In genomic region chrX:29902004-29902403, GRCh38 we compare ENCODE assay signal across 19 cellular contexts.
A peak's percentile ranks its signal among the peaks of the same experiment; 100 is the strongest.
DNase-seq lines count a peak whose midpoint lies in the region; ATAC-seq, FAIRE-seq and TF ChIP-seq lines count a peak whose summit lies in the region.
"Had no signal": no experiment of that assay in that cellular context is flagged by ENCODE, and none has a peak within 500 bp of the region (broad histone marks: within the 10 kb centered on the region; RNA-seq: fewer than 3 reads in every experiment).

No MANE protein-coding gene starts in this region.

- ATAC-seq in GM19463 (IDR thresholded peaks at IDR 0.05; ENCODE audit: unreplicated experiment), result peak; percentile 44
- no peak for ATAC-seq in GM12878
- no peak for ATAC-seq in GM18868 (IDR thresholded peaks at IDR 0.05; ENCODE audit: unreplicated experiment)
- ATAC-seq: CD8-positive, alpha-beta T cell had no signal

- TF ChIP-seq CTCF in OCI-LY3 (IDR thresholded peaks at IDR 0.05; ENCODE audit: low read depth, low read length), result no peak
- no peak for TF ChIP-seq CTCF in GM12878 (IDR thresholded peaks at IDR 0.05 in 2 of 3, conservative IDR thresholded peaks at IDR 0.05 in 1 of 3; ENCODE audit: control insufficient read depth in 2 of 3, extremely low read depth in 1 of 3, insufficient read depth in 1 of 3, low read depth in 3 of 3, low read length in 3 of 3)

- H3K9me3 ChIP-seq in OCI-LY3 (ENCODE audit: insufficient read depth, low read length) (no peaks in the 10 kb centered on the region), GM12878 (replicated peaks; ENCODE audit: control insufficient read depth, insufficient read depth, low read length) (no peaks in the 10 kb centered on the region; the same call in 2 of the 3 replicates), SJCRH30 (replicated peaks) (no peaks in the 10 kb centered on the region)
- H3K9me3 ChIP-seq: BLaER1, Caco-2 had no signal

- TF ChIP-seq RAD21 in GM12878 (IDR thresholded peaks at IDR 0.05; ENCODE audit: insufficient read depth, low read depth, low read length), result no peak

- DNase-seq in GM12878 (ENCODE audit: low read depth, low spot score) (no peak), SJCRH30 (no peak), caudate nucleus (lab: John Stamatoyannopoulos, UW) (no peak), glomerular visceral epithelial cell (ENCODE audit: extremely low spot score) (no peak)
- DNase-seq: Caco-2; CD4-positive, CD25-positive, alpha-beta regulatory T cell; CD8-positive, alpha-beta T cell; DMS153; DND-41; GM23248; H7; HCEC 1CT had no signal

- RAD21 ChIA-PET in GM12878 (lab: Charles Lee; ENCODE audit: unreplicated experiment), result no interaction called here

- H2AFZ ChIP-seq in OCI-LY3 (ENCODE audit: low read depth, low read length) (no peak overlapping the region), GM12878 (ENCODE audit: control insufficient read depth, low read depth, low read length) (no peak overlapping the region; the same call in 1 of the 2 replicates)
- H2AFZ ChIP-seq: GM23248 had no signal

- BruUV-seq in GM12878 (replicated peaks; lab: Mats Ljungman, UMichigan), result no TSS peak

- 12% methylated on average over 3 of the region's 3 CpGs for WGBS in GM12878 (ENCODE audit: insufficient coverage, insufficient replicate concordance, low lambda C conversion rate, missing lambda C conversion rate)

- H3K4me3 ChIP-seq in OCI-LY3 (ENCODE audit: low read length), result no peak overlapping the region
- H3K4me3 ChIP-seq in GM12878, result no peak overlapping the region
- H3K4me3 ChIP-seq in SJCRH30, result no peak overlapping the region
- H3K4me3 ChIP-seq: BLaER1, GM23248 had no signal

- H3K36me3 ChIP-seq in OCI-LY3 (replicated peaks; ENCODE audit: low read depth, low read length) (no peaks in the 10 kb centered on the region), GM12878 (ENCODE audit: control insufficient read depth in 2 of 2, insufficient read depth in 2 of 2, low read length in 1 of 2) (no peaks in the 10 kb centered on the region), SJCRH30 (no peaks in the 10 kb centered on the region)
- H3K36me3 ChIP-seq: BLaER1 had no signal

- peaks cover 10% of the 10 kb centered on the region for H3K4me1 ChIP-seq in OCI-LY3 (ENCODE audit: low read length)
- no peaks in the 10 kb centered on the region for H3K4me1 ChIP-seq in GM12878 (ENCODE audit: control insufficient read depth, insufficient read depth, low read length)
- H3K4me1 ChIP-seq in SJCRH30, result no peaks in the 10 kb centered on the region
- H3K4me1 ChIP-seq: BLaER1, Caco-2 had no signal

- H3K27ac ChIP-seq in OCI-LY3 (ENCODE audit: low read length) (no peak overlapping the region), GM12878 (ENCODE audit: control insufficient read depth, insufficient read depth) (no peak overlapping the region), SJCRH30 (no peak overlapping the region), caudate nucleus (ENCODE audit: low read depth, low read length) (no peak overlapping the region)
- H3K27ac ChIP-seq: BLaER1, C4-2B, GM23248 had no signal

- no peaks in the 10 kb centered on the region for H3K79me2 ChIP-seq in OCI-LY3 (ENCODE audit: low read length)
- H3K79me2 ChIP-seq in GM12878 (ENCODE audit: control insufficient read depth, insufficient read depth, low read length), result no peaks in the 10 kb centered on the region

- FAIRE-seq in GM12878 (lab: Jason Lieb, UNC), result peak; percentile 47
- FAIRE-seq: G401.6, H1 had no signal

- H3K9ac ChIP-seq in OCI-LY3 (ENCODE audit: low read length) (no peak overlapping the region), GM12878 (ENCODE audit: control insufficient read depth, insufficient read depth, low read length) (no peak overlapping the region)
- H3K9ac ChIP-seq: BLaER1, GM23248 had no signal

- intact Hi-C loops in GM12878 (cut with micrococcal nuclease; ENCODE audit: unreplicated experiment), result loop anchor here (10.0 kb wide), 1 partner anchor 807 kb away; no protein-coding TSS in a partner anchor

- no peaks in the 10 kb centered on the region for H3K27me3 ChIP-seq in OCI-LY3 (ENCODE audit: low read depth, low read length)
- no peaks in the 10 kb centered on the region for H3K27me3 ChIP-seq in GM12878 (replicated peaks in 1 of 2; ENCODE audit: control insufficient read depth in 2 of 2, insufficient read depth in 2 of 2, low read length in 1 of 2)
- no peaks in the 10 kb centered on the region for H3K27me3 ChIP-seq in SJCRH30
- H3K27me3 ChIP-seq: BLaER1 had no signal

- in situ Hi-C loops in GM12878 (cut with MboI), result no loop called here

- POLR2A ChIA-PET in GM12878 (lab: Charles Lee), result no interaction called here

- CTCF ChIA-PET in GM12878 (lab: Yijun Ruan, JAX), result interaction anchor here (1.7 to 2.3 kb wide), 2 partner anchors 10 to 19 kb away, joined by 5 to 8 read pairs; no protein-coding TSS in a partner anchor

- no peak for TF ChIP-seq POLR2A in GM12878 (IDR thresholded peaks at IDR 0.05; ENCODE audit: low read depth, low read length)

- no peaks in the 10 kb centered on the region for H4K20me1 ChIP-seq in OCI-LY3 (ENCODE audit: insufficient read depth, low read length)
- no peaks in the 10 kb centered on the region for H4K20me1 ChIP-seq in GM12878 (ENCODE audit: control insufficient read depth, insufficient read depth)
- H4K20me1 ChIP-seq: BLaER1 had no signal

- 0 out of 2 replicates have a peak overlapping the region, but pooled peaks have one; percentile 9 for H3K4me2 ChIP-seq in OCI-LY3 (ENCODE audit: low read length)
- H3K4me2 ChIP-seq in GM12878 (ENCODE audit: control insufficient read depth, insufficient read depth), result no peak overlapping the region
- H3K4me2 ChIP-seq: BLaER1 had no signal

- TF ChIP-seq EP300 in GM12878 (IDR thresholded peaks at IDR 0.05; ENCODE audit: borderline replicate concordance in 1 of 2, control insufficient read depth in 1 of 2, low read depth in 2 of 2, low read length in 2 of 2), result no peak

- SMC1A ChIA-PET in GM12878 (lab: Charles Lee; ENCODE audit: uncharacterized antibody, unreplicated experiment), result interaction anchor here (1.1 kb wide), 1 partner anchor 12 kb away, joined by 3 read pairs; no protein-coding TSS in a partner anchor

TF ChIP-seq in GM12878, 131 proteins besides CTCF, POLR2A, EP300 and RAD21:
- no peak for TF ChIP-seq KAT2A (conservative IDR thresholded peaks at IDR 0.05; ENCODE audit: control insufficient read depth, low read depth, low read length)
- TF ChIP-seq NFXL1 (IDR thresholded peaks at IDR 0.05; ENCODE audit: borderline replicate concordance), result no peak
- no peak for TF ChIP-seq CEBPB (IDR thresholded peaks at IDR 0.05; ENCODE audit: borderline replicate concordance in 1 of 2, low read depth in 2 of 2, low read length in 2 of 2)
- no peak for TF ChIP-seq IRF4 (IDR thresholded peaks at IDR 0.05; ENCODE audit: low read depth, low read length)
- no peak for TF ChIP-seq SP1 (IDR thresholded peaks at IDR 0.05; ENCODE audit: low read depth, low read length)
- TF ChIP-seq ZBED1 (IDR thresholded peaks at IDR 0.05; ENCODE audit: borderline replicate concordance), result no peak
- no peak for TF ChIP-seq PAX8 (IDR thresholded peaks at IDR 0.05)
- TF ChIP-seq SIX5 (IDR thresholded peaks at IDR 0.05; ENCODE audit: low read depth, low read length, severe bottlenecking), result no peak
- no peak for TF ChIP-seq GATAD2B (conservative IDR thresholded peaks at IDR 0.05; ENCODE audit: low read depth)
- TF ChIP-seq SMARCA5 (IDR thresholded peaks at IDR 0.05), result no peak
- no peak for TF ChIP-seq HDGF (IDR thresholded peaks at IDR 0.05)
- no peak for TF ChIP-seq HSF1 (IDR thresholded peaks at IDR 0.05; ENCODE audit: low read depth, low read length)
- no peak for TF ChIP-seq TBL1XR1 (IDR thresholded peaks at IDR 0.05; ENCODE audit: low read depth, low read length)
- TF ChIP-seq MLLT1 (IDR thresholded peaks at IDR 0.05), result no peak
- TF ChIP-seq ZNF207 (IDR thresholded peaks at IDR 0.05; ENCODE audit: borderline replicate concordance), result no peak
- TF ChIP-seq CBX3 (IDR thresholded peaks at IDR 0.05; ENCODE audit: borderline replicate concordance, low read depth), result no peak
TF ChIP-seq in GM12878: peak in this region for 0.
